29 cellular contexts compared by ENCODE assay signal in genomic region chr12:52091869-52092268, GRCh38. TPM values are rescaled to one million over a fixed set of nuclear protein-coding genes. Genes with fewer than 3 reads are reported as not detected.
A peak's percentile ranks its signal among the peaks of the same experiment; 100 is the strongest.
DNase-seq lines count a peak whose midpoint lies in the region; ATAC-seq and TF ChIP-seq lines count a peak whose summit lies in the region.
"Had no signal": no experiment of that assay in that cellular context is flagged by ENCODE, and none has a peak within 500 bp of the region (broad histone marks: within the 10 kb centered on the region; RNA-seq: fewer than 3 reads in every experiment).

No MANE protein-coding gene starts in this region.

- H3K27me3 Mint-ChIP-seq in Caco-2 (ENCODE audit: insufficient read depth, unreplicated experiment), result peaks cover 7% of the 10 kb centered on the region
- H3K27me3 Mint-ChIP-seq in activated CD4-positive, alpha-beta memory T cell treated with anti-CD3 and anti-CD28 coated beads, Interleukin-2, amount 10 ng/mL, durations not matched to agents 7 days and 5 days, result peaks cover 56% of the 10 kb centered on the region

- POLR2A ChIA-PET in Caco-2 (lab: Charles Lee), result no interaction called here
- POLR2A ChIA-PET in activated CD4-positive, alpha-beta memory T cell treated with anti-CD3 and anti-CD28 coated beads, Interleukin-2, amount 10 ng/mL, durations not matched to agents 7 days and 5 days (lab: Charles Lee), result interaction anchor here (1.0 kb wide), 1 partner anchor 10 kb away, joined by 3 read pairs; no protein-coding TSS in a partner anchor

- H3K27ac Mint-ChIP-seq in Caco-2 (ENCODE audit: unreplicated experiment), result no peak overlapping the region
- H3K27ac Mint-ChIP-seq in activated CD4-positive, alpha-beta memory T cell treated with anti-CD3 and anti-CD28 coated beads, Interleukin-2, amount 10 ng/mL, durations not matched to agents 7 days and 5 days, result no peak overlapping the region
- H3K27ac Mint-ChIP-seq: natural killer cell treated with Interleukin-12 subunit alpha and Interleukin-12 subunit beta and Interleukin-15 and Interleukin-18, amount 100 ng/mL, for 72 hours; stimulated activated effector memory CD8-positive, alpha-beta T cell treated with anti-CD3 and anti-CD28 coated beads, Interleukin-12 subunit alpha, Interleukin-12 subunit beta, amount 100 ng/mL, for 72 hours had no signal

- ATAC-seq in left colon (peak; percentile 55), HG02973 (IDR thresholded peaks at IDR 0.05; ENCODE audit: unreplicated experiment) (no peak)
- ATAC-seq: activated T-cell treated with anti-CD3 and anti-CD28 coated beads, Interleukin-2, amount 50 U/mL, for 4 hours; heart left ventricle; left lobe of liver; natural killer cell treated with Interleukin-12 subunit alpha and Interleukin-12 subunit beta and Interleukin-15 and Interleukin-18, amount 100 ng/mL, for 72 hours; stimulated activated effector memory CD8-positive, alpha-beta T cell treated with anti-CD3 and anti-CD28 coated beads, Interleukin-12 subunit alpha, Interleukin-12 subunit beta, amount 100 ng/mL, for 72 hours had no signal

- CTCF ChIA-PET in Caco-2 (lab: Charles Lee), result interaction anchor here (0.5 to 1.9 kb wide), 6 partner anchors 32 to 99 kb away, joined by 3 to 13 read pairs (median 4); no protein-coding TSS in a partner anchor
- CTCF ChIA-PET in activated CD4-positive, alpha-beta memory T cell treated with anti-CD3 and anti-CD28 coated beads, Interleukin-2, amount 10 ng/mL, durations not matched to agents 7 days and 5 days (lab: Charles Lee), result interaction anchor here (1.0 to 1.3 kb wide), 3 partner anchors 9 to 70 kb away, joined by 3 to 6 read pairs (median 6); no protein-coding TSS in a partner anchor

- TF ChIP-seq CTCF in Caco-2 (IDR thresholded peaks at IDR 0.05; ENCODE audit: insufficient read depth in 1 of 2, low read depth in 1 of 2, low read length in 1 of 2, severe bottlenecking in 1 of 2, unreplicated experiment in 1 of 2), result no peak

- peaks cover 12% of the 10 kb centered on the region for H3K4me1 ChIP-seq in Caco-2
- H3K4me1 ChIP-seq: heart left ventricle, suprapubic skin, uterus had no signal

- no peak overlapping the region for H3K4me3 ChIP-seq in Caco-2 (ENCODE audit: low read depth, low read length)
- H3K4me3 ChIP-seq: BLaER1, heart left ventricle, MG63, spleen, suprapubic skin, uterus had no signal

- no peaks in the 10 kb centered on the region for H3K9me3 Mint-ChIP-seq in Caco-2 (ENCODE audit: unreplicated experiment)
- no peaks in the 10 kb centered on the region for H3K9me3 Mint-ChIP-seq in activated CD4-positive, alpha-beta memory T cell treated with anti-CD3 and anti-CD28 coated beads, Interleukin-2, amount 10 ng/mL, durations not matched to agents 7 days and 5 days
- H3K9me3 Mint-ChIP-seq: activated T-cell treated with anti-CD3 and anti-CD28 coated beads, Interleukin-2, amount 50 U/mL, for 4 hours; natural killer cell treated with Interleukin-12 subunit alpha and Interleukin-12 subunit beta and Interleukin-15 and Interleukin-18, amount 100 ng/mL, for 72 hours; stimulated activated effector memory CD8-positive, alpha-beta T cell treated with anti-CD3 and anti-CD28 coated beads, Interleukin-12 subunit alpha, Interleukin-12 subunit beta, amount 100 ng/mL, for 72 hours had no signal

- no peaks in the 10 kb centered on the region for H3K36me3 ChIP-seq in Caco-2 (ENCODE audit: control insufficient read depth, insufficient read depth, low read length)
- H3K36me3 ChIP-seq: BLaER1, heart left ventricle, MG63, spleen, suprapubic skin, uterus had no signal

- no peaks in the 10 kb centered on the region for H3K9me3 ChIP-seq in Caco-2
- H3K9me3 ChIP-seq: BLaER1, heart left ventricle, MG63, spleen, suprapubic skin, uterus had no signal

- DNase-seq in Caco-2 (no peak), NCI-H1105 treated with DMSO at 0.1 percent for 48 hours (lab: John Stamatoyannopoulos, UW) (peak; percentile 41), NCI-H748 treated with DMSO at 0.1 percent for 48 hours (lab: John Stamatoyannopoulos, UW) (peak; percentile 10), left colon (no peak), MV-4-11 (lab: John Stamatoyannopoulos, UW) (no peak), T1000 (lab: John Stamatoyannopoulos, UW) (no peak)
- DNase-seq in activated CD4-positive, alpha-beta memory T cell treated with anti-CD3 and anti-CD28 coated beads, Interleukin-2, amount 10 ng/mL, durations not matched to agents 7 days and 5 days, result no peak
- DNase-seq: activated CD4-positive, alpha-beta T cell treated with anti-CD3 and anti-CD28 coated beads for 48 hours; activated naive CD4-positive, alpha-beta T cell; activated T-cell treated with anti-CD3 and anti-CD28 coated beads, Interleukin-2, amount 50 U/mL, for 4 hours; effector memory CD4-positive, alpha-beta T cell; erythroblast; foreskin fibroblast; heart left ventricle; KBM-7; MG63; retina; spleen; stimulated activated CD4-positive, alpha-beta T cell treated with anti-CD3 and anti-CD28 coated beads, Interleukin-2, amount 100 ng/mL, for 48 hours; T-helper 2 cell; uterus had no signal

- H3K36me3 Mint-ChIP-seq in Caco-2 (ENCODE audit: insufficient read depth, unreplicated experiment), result no peaks in the 10 kb centered on the region
- no peaks in the 10 kb centered on the region for H3K36me3 Mint-ChIP-seq in activated CD4-positive, alpha-beta memory T cell treated with anti-CD3 and anti-CD28 coated beads, Interleukin-2, amount 10 ng/mL, durations not matched to agents 7 days and 5 days (ENCODE audit: low read depth)
- H3K36me3 Mint-ChIP-seq: natural killer cell treated with Interleukin-12 subunit alpha and Interleukin-12 subunit beta and Interleukin-15 and Interleukin-18, amount 100 ng/mL, for 72 hours; stimulated activated effector memory CD8-positive, alpha-beta T cell treated with anti-CD3 and anti-CD28 coated beads, Interleukin-12 subunit alpha, Interleukin-12 subunit beta, amount 100 ng/mL, for 72 hours had no signal

- H3K4me3 Mint-ChIP-seq in Caco-2 (ENCODE audit: unreplicated experiment), result peak overlapping the region; percentile 39
- H3K4me3 Mint-ChIP-seq in activated CD4-positive, alpha-beta memory T cell treated with anti-CD3 and anti-CD28 coated beads, Interleukin-2, amount 10 ng/mL, durations not matched to agents 7 days and 5 days, result no peak overlapping the region
- H3K4me3 Mint-ChIP-seq: activated T-cell treated with anti-CD3 and anti-CD28 coated beads, Interleukin-2, amount 50 U/mL, for 4 hours; natural killer cell treated with Interleukin-12 subunit alpha and Interleukin-12 subunit beta and Interleukin-15 and Interleukin-18, amount 100 ng/mL, for 72 hours; stimulated activated effector memory CD8-positive, alpha-beta T cell treated with anti-CD3 and anti-CD28 coated beads, Interleukin-12 subunit alpha, Interleukin-12 subunit beta, amount 100 ng/mL, for 72 hours had no signal

- no peaks in the 10 kb centered on the region for H3K27me3 ChIP-seq in Caco-2 (replicated peaks; ENCODE audit: control insufficient read depth, insufficient read depth, low read length)
- H3K27me3 ChIP-seq: BLaER1, uterus had no signal

- H3K4me1 Mint-ChIP-seq in Caco-2 (ENCODE audit: low read depth, unreplicated experiment), result peaks cover 11% of the 10 kb centered on the region
- no peaks in the 10 kb centered on the region for H3K4me1 Mint-ChIP-seq in activated CD4-positive, alpha-beta memory T cell treated with anti-CD3 and anti-CD28 coated beads, Interleukin-2, amount 10 ng/mL, durations not matched to agents 7 days and 5 days
- H3K4me1 Mint-ChIP-seq: stimulated activated effector memory CD8-positive, alpha-beta T cell treated with anti-CD3 and anti-CD28 coated beads, Interleukin-12 subunit alpha, Interleukin-12 subunit beta, amount 100 ng/mL, for 72 hours had no signal

- intact Hi-C loops in Caco-2 (cut with micrococcal nuclease; ENCODE audit: unreplicated experiment), result loop anchor here (2.0 kb wide), 1 partner anchor 29 kb away; no protein-coding TSS in a partner anchor
- intact Hi-C loops in left colon (cut with DNase I, micrococcal nuclease), result no loop called here

- BruUV-seq in Caco-2 (replicated peaks; lab: Mats Ljungman, UMichigan), result no TSS peak

RNA-seq across cellular contexts. Expression of gene SMIM41, which starts 12.4 kb away (rescaled TPM):
- total RNA-seq in Caco-2 (2022) (not detected in 2 replicates), left colon (under 1 TPM in 1 of 2 donors, not detected in 1; 0.31 TPM)
- not detected for total RNA-seq in activated CD4-positive, alpha-beta memory T cell treated with anti-CD3 and anti-CD28 coated beads, Interleukin-2, amount 10 ng/mL, durations not matched to agents 7 days and 5 days
- total RNA-seq: activated T-cell treated with anti-CD3 and anti-CD28 coated beads, Interleukin-2, amount 50 U/mL, for 4 hours; Daoy; left lobe of liver; natural killer cell treated with Interleukin-12 subunit alpha and Interleukin-12 subunit beta and Interleukin-15 and Interleukin-18, amount 100 ng/mL, for 72 hours; osteocyte; uterus had no signal

RNA-seq across cellular contexts. Expression of gene ATG101, which starts 22.1 kb away (rescaled TPM):
- total RNA-seq in Caco-2 (2022) (67.2 and 78.0 TPM in 2 replicates), left colon (10 to 100 TPM; 35.0 to 36.3 TPM)
- total RNA-seq in activated CD4-positive, alpha-beta memory T cell treated with anti-CD3 and anti-CD28 coated beads, Interleukin-2, amount 10 ng/mL, durations not matched to agents 7 days and 5 days, result 10 to 100 TPM; 30.5 to 30.8 TPM

RNA-seq across cellular contexts. Expression of gene NR4A1, which starts 40.6 kb away (rescaled TPM):
- total RNA-seq in Caco-2 (2022) (37.9 and 41.8 TPM in 2 replicates), left colon (100 to 1,000 TPM in 1 of 2 donors, 10 to 100 TPM in 1; 37.7 to 182 TPM)
- total RNA-seq in activated CD4-positive, alpha-beta memory T cell treated with anti-CD3 and anti-CD28 coated beads, Interleukin-2, amount 10 ng/mL, durations not matched to agents 7 days and 5 days, result 10 to 100 TPM; 10.0 to 10.5 TPM

Comparison
In these comparisons a context has a peak if more than half of its experiments do, and no peak if none do; other contexts are left out.
1. DNase-seq: peak in NCI-H1105 treated with DMSO at 0.1 percent for 48 hours (single experiment) and NCI-H748 treated with DMSO at 0.1 percent for 48 hours (single experiment); none in Caco-2 (0 of 2), left colon (0 of 2), MV-4-11 (single experiment), activated CD4-positive, alpha-beta memory T cell treated with anti-CD3 and anti-CD28 coated beads, Interleukin-2, amount 10 ng/mL, durations not matched to agents 7 days and 5 days (single experiment) and T1000 (single experiment).